ENCODE assay signal across 1 cellular context in the genomic region with DNA sequence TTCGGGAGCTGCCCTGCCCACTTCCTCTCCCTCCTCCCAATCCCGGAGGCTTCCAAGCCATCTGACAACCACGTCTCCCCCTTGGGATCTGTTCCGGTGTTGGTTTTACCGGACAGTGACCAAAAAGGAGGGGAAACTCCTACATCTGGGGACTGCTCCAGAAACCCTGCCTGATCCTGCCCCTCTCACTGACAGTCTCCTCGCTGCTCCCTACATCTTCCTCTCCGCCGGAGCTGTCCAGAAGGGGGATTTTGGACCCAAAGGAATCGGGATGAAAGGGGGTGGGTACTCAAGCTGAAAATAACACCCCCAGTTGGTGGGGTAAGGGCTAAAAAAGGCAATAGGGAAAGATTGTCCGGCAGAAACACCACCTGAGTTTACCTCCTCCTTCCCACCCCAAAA.
A peak's percentile ranks its signal among the peaks of the same experiment; 100 is the strongest.
TF ChIP-seq lines count a peak whose summit lies in the region.

No MANE protein-coding gene starts in this region.

TF ChIP-seq in HepG2, 621 proteins besides CTCF, POLR2A, EP300 and RAD21 (continued from another document and continues in another):
- TF ChIP-seq, protein P1, sequence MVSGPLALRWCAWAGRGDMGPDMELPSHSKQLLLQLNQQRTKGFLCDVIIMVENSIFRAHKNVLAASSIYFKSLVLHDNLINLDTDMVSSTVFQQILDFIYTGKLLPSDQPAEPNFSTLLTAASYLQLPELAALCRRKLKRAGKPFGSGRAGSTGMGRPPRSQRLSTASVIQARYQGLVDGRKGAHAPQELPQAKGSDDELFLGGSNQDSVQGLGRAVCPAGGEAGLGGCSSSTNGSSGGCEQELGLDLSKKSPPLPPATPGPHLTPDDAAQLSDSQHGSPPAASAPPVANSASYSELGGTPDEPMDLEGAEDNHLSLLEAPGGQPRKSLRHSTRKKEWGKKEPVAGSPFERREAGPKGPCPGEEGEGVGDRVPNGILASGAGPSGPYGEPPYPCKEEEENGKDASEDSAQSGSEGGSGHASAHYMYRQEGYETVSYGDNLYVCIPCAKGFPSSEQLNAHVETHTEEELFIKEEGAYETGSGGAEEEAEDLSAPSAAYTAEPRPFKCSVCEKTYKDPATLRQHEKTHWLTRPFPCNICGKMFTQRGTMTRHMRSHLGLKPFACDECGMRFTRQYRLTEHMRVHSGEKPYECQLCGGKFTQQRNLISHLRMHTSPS (CRISPR knock-in tag; IDR thresholded peaks at IDR 0.05; ENCODE audit: low read depth): no peak
- peak; percentile 63 for TF ChIP-seq SRY (CRISPR knock-in tag; IDR thresholded peaks at IDR 0.05)
- TF ChIP-seq ZNF761 (CRISPR knock-in tag; conservative IDR thresholded peaks at IDR 0.05): no peak
- TF ChIP-seq KDM5A (IDR thresholded peaks at IDR 0.05; ENCODE audit: borderline replicate concordance, low read length): no peak; the same call in 1 of the 2 replicates
- TF ChIP-seq GLI4 (CRISPR knock-in tag; IDR thresholded peaks at IDR 0.05; ENCODE audit: borderline replicate concordance): no peak; the same call in 1 of the 2 replicates
- TF ChIP-seq TEAD3 (CRISPR knock-in tag; optimal IDR thresholded peaks at IDR 0.05; ENCODE audit: borderline replicate concordance): peak; percentile 9
- TF ChIP-seq, protein P2, sequence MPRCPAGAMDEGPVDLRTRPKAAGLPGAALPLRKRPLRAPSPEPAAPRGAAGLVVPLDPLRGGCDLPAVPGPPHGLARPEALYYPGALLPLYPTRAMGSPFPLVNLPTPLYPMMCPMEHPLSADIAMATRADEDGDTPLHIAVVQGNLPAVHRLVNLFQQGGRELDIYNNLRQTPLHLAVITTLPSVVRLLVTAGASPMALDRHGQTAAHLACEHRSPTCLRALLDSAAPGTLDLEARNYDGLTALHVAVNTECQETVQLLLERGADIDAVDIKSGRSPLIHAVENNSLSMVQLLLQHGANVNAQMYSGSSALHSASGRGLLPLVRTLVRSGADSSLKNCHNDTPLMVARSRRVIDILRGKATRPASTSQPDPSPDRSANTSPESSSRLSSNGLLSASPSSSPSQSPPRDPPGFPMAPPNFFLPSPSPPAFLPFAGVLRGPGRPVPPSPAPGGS (CRISPR knock-in tag; IDR thresholded peaks at IDR 0.05): peak; percentile 77; the same call in 1 of the 2 replicates
- TF ChIP-seq ZNF552 (CRISPR knock-in tag; IDR thresholded peaks at IDR 0.05; ENCODE audit: borderline replicate concordance): 0 out of 2 replicates have a peak, but pooled peaks have one; percentile 21
- TF ChIP-seq, protein P3, sequence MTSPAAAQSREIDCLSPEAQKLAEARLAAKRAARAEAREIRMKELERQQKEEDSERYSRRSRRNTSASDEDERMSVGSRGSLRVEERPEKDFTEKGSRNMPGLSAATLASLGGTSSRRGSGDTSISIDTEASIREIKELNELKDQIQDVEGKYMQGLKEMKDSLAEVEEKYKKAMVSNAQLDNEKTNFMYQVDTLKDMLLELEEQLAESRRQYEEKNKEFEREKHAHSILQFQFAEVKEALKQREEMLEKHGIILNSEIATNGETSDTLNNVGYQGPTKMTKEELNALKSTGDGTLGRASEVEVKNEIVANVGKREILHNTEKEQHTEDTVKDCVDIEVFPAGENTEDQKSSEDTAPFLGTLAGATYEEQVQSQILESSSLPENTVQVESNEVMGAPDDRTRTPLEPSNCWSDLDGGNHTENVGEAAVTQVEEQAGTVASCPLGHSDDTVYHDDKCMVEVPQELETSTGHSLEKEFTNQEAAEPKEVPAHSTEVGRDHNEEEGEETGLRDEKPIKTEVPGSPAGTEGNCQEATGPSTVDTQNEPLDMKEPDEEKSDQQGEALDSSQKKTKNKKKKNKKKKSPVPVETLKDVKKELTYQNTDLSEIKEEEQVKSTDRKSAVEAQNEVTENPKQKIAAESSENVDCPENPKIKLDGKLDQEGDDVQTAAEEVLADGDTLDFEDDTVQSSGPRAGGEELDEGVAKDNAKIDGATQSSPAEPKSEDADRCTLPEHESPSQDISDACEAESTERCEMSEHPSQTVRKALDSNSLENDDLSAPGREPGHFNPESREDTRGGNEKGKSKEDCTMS (CRISPR knock-in tag; conservative IDR thresholded peaks at IDR 0.05): no peak
- no peak for TF ChIP-seq KLF11 (CRISPR knock-in tag; IDR thresholded peaks at IDR 0.05)
- no peak for TF ChIP-seq ZNF616 (CRISPR knock-in tag; IDR thresholded peaks at IDR 0.05; ENCODE audit: low read depth)
- TF ChIP-seq KDM3A (CRISPR knock-in tag; IDR thresholded peaks at IDR 0.05; ENCODE audit: low read depth): no peak
- no peak for TF ChIP-seq ZFP36L2 (CRISPR knock-in tag; IDR thresholded peaks at IDR 0.05)
- TF ChIP-seq ZNF780A (CRISPR knock-in tag; IDR thresholded peaks at IDR 0.05): no peak
- TF ChIP-seq SIN3A (IDR thresholded peaks at IDR 0.05; ENCODE audit: borderline replicate concordance, low read depth, low read length): no peak
- no peak for TF ChIP-seq ZFYVE20 (CRISPR knock-in tag; IDR thresholded peaks at IDR 0.05; ENCODE audit: borderline replicate concordance, low read depth)
- TF ChIP-seq, protein P4, sequence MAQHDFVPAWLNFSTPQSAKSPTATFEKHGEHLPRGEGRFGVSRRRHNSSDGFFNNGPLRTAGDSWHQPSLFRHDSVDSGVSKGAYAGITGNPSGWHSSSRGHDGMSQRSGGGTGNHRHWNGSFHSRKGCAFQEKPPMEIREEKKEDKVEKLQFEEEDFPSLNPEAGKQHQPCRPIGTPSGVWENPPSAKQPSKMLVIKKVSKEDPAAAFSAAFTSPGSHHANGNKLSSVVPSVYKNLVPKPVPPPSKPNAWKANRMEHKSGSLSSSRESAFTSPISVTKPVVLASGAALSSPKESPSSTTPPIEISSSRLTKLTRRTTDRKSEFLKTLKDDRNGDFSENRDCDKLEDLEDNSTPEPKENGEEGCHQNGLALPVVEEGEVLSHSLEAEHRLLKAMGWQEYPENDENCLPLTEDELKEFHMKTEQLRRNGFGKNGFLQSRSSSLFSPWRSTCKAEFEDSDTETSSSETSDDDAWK (CRISPR knock-in tag; IDR thresholded peaks at IDR 0.05): no peak
- TF ChIP-seq TBX2 (CRISPR knock-in tag; IDR thresholded peaks at IDR 0.05; ENCODE audit: borderline replicate concordance): peak; percentile 47; the same call in 1 of the 2 replicates
- TF ChIP-seq, protein P5, sequence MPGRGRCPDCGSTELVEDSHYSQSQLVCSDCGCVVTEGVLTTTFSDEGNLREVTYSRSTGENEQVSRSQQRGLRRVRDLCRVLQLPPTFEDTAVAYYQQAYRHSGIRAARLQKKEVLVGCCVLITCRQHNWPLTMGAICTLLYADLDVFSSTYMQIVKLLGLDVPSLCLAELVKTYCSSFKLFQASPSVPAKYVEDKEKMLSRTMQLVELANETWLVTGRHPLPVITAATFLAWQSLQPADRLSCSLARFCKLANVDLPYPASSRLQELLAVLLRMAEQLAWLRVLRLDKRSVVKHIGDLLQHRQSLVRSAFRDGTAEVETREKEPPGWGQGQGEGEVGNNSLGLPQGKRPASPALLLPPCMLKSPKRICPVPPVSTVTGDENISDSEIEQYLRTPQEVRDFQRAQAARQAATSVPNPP (CRISPR knock-in tag; IDR thresholded peaks at IDR 0.05): no peak
- TF ChIP-seq RXRB (CRISPR knock-in tag; IDR thresholded peaks at IDR 0.05; ENCODE audit: borderline replicate concordance): peak; percentile 56; the same call in 1 of the 2 replicates
- 0 out of 2 replicates have a peak, but pooled peaks have one; percentile 32 for TF ChIP-seq ZNF205 (CRISPR knock-in tag; IDR thresholded peaks at IDR 0.05)
- no peak for TF ChIP-seq SSRP1 (CRISPR knock-in tag; IDR thresholded peaks at IDR 0.05)
- TF ChIP-seq, protein P6, sequence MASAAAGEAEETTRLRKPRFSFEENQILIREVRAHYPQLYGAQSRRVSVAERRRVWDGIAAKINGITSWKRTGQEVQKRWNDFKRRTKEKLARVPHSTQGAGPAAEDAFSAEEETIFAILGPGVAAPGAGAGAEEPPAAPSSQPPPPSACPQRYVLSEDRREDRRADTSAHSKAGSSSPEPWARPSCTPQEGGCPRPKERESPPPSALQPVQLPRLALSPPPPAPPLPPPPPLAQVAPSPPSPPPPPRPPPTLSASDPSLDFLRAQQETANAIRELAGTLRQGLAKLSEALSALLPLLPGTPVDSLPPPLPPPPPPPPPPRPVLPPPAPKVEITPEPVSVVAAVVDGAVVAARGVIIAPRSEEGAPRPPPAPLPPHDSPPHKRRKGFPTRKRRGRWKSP (CRISPR knock-in tag; IDR thresholded peaks at IDR 0.05): no peak; the same call in 1 of the 2 replicates
- TF ChIP-seq ZNF816 (CRISPR knock-in tag; IDR thresholded peaks at IDR 0.05; ENCODE audit: borderline replicate concordance): no peak; the same call in 1 of the 2 replicates
- TF ChIP-seq ZZZ3 (CRISPR knock-in tag; IDR thresholded peaks at IDR 0.05; ENCODE audit: borderline replicate concordance): peak; percentile 37; the same call in 1 of the 2 replicates
- TF ChIP-seq, protein P7, sequence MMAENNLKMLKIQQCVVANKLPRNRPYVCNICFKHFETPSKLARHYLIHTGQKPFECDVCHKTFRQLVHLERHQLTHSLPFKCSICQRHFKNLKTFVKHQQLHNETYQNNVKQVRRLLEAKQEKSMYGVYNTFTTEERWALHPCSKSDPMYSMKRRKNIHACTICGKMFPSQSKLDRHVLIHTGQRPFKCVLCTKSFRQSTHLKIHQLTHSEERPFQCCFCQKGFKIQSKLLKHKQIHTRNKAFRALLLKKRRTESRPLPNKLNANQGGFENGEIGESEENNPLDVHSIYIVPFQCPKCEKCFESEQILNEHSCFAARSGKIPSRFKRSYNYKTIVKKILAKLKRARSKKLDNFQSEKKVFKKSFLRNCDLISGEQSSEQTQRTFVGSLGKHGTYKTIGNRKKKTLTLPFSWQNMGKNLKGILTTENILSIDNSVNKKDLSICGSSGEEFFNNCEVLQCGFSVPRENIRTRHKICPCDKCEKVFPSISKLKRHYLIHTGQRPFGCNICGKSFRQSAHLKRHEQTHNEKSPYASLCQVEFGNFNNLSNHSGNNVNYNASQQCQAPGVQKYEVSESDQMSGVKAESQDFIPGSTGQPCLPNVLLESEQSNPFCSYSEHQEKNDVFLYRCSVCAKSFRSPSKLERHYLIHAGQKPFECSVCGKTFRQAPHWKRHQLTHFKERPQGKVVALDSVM (CRISPR knock-in tag; IDR thresholded peaks at IDR 0.05): no peak
- no peak for TF ChIP-seq FOXK1 (CRISPR knock-in tag; IDR thresholded peaks at IDR 0.05; ENCODE audit: borderline replicate concordance, low read depth)
- TF ChIP-seq NFE2L2 (IDR thresholded peaks at IDR 0.05; ENCODE audit: low read length): no peak
- no peak for TF ChIP-seq RFX1 (IDR thresholded peaks at IDR 0.05)
- peak; percentile 68 for TF ChIP-seq HDAC1 (CRISPR knock-in tag; IDR thresholded peaks at IDR 0.05)
- 0 out of 2 replicates have a peak, but pooled peaks have one; percentile 48 for TF ChIP-seq ZBTB7B (CRISPR knock-in tag; IDR thresholded peaks at IDR 0.05)
- no peak for TF ChIP-seq ETV6 (CRISPR knock-in tag; conservative IDR thresholded peaks at IDR 0.05)
- TF ChIP-seq, protein P8, sequence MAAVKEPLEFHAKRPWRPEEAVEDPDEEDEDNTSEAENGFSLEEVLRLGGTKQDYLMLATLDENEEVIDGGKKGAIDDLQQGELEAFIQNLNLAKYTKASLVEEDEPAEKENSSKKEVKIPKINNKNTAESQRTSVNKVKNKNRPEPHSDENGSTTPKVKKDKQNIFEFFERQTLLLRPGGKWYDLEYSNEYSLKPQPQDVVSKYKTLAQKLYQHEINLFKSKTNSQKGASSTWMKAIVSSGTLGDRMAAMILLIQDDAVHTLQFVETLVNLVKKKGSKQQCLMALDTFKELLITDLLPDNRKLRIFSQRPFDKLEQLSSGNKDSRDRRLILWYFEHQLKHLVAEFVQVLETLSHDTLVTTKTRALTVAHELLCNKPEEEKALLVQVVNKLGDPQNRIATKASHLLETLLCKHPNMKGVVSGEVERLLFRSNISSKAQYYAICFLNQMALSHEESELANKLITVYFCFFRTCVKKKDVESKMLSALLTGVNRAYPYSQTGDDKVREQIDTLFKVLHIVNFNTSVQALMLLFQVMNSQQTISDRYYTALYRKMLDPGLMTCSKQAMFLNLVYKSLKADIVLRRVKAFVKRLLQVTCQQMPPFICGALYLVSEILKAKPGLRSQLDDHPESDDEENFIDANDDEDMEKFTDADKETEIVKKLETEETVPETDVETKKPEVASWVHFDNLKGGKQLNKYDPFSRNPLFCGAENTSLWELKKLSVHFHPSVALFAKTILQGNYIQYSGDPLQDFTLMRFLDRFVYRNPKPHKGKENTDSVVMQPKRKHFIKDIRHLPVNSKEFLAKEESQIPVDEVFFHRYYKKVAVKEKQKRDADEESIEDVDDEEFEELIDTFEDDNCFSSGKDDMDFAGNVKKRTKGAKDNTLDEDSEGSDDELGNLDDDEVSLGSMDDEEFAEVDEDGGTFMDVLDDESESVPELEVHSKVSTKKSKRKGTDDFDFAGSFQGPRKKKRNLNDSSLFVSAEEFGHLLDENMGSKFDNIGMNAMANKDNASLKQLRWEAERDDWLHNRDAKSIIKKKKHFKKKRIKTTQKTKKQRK (IDR thresholded peaks at IDR 0.05; ENCODE audit: low read length): no peak
- TF ChIP-seq MXD4 (CRISPR knock-in tag; IDR thresholded peaks at IDR 0.05): no peak
- no peak for TF ChIP-seq ZNF644 (CRISPR knock-in tag; IDR thresholded peaks at IDR 0.05; ENCODE audit: low read depth)
- TF ChIP-seq, protein P9, sequence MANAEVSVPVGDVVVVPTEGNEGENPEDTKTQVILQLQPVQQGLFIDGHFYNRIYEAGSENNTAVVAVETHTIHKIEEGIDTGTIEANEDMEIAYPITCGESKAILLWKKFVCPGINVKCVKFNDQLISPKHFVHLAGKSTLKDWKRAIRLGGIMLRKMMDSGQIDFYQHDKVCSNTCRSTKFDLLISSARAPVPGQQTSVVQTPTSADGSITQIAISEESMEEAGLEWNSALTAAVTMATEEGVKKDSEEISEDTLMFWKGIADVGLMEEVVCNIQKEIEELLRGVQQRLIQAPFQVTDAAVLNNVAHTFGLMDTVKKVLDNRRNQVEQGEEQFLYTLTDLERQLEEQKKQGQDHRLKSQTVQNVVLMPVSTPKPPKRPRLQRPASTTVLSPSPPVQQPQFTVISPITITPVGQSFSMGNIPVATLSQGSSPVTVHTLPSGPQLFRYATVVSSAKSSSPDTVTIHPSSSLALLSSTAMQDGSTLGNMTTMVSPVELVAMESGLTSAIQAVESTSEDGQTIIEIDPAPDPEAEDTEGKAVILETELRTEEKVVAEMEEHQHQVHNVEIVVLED (CRISPR knock-in tag; IDR thresholded peaks at IDR 0.05; ENCODE audit: borderline replicate concordance): no peak
- peak; percentile 51; the same call in 1 of the 3 replicates for TF ChIP-seq MXI1 (IDR thresholded peaks at IDR 0.05; ENCODE audit: borderline replicate concordance, low read depth, low read length)
- TF ChIP-seq ARNT2 (CRISPR knock-in tag; IDR thresholded peaks at IDR 0.05; ENCODE audit: low read depth): peak; percentile 62; the same call in 1 of the 2 replicates
- no peak for TF ChIP-seq MAF1 (CRISPR knock-in tag; IDR thresholded peaks at IDR 0.05; ENCODE audit: borderline replicate concordance)
- TF ChIP-seq, protein P10, sequence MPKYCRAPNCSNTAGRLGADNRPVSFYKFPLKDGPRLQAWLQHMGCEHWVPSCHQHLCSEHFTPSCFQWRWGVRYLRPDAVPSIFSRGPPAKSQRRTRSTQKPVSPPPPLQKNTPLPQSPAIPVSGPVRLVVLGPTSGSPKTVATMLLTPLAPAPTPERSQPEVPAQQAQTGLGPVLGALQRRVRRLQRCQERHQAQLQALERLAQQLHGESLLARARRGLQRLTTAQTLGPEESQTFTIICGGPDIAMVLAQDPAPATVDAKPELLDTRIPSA (CRISPR knock-in tag; IDR thresholded peaks at IDR 0.05; ENCODE audit: borderline replicate concordance): no peak
- TF ChIP-seq ZNF766 (CRISPR knock-in tag; IDR thresholded peaks at IDR 0.05; ENCODE audit: borderline replicate concordance): no peak
